Comparison of ENCODE assay signal across 19 cellular contexts in genomic region chr5:6261256-6261655, GRCh38.
DNase-seq lines count a peak whose midpoint lies in the region; ATAC-seq and TF ChIP-seq lines count a peak whose summit lies in the region.
"Had no signal": no experiment of that assay in that cellular context is flagged by ENCODE, and none has a peak within 500 bp of the region (broad histone marks: within the 10 kb centered on the region; RNA-seq: fewer than 3 reads in every experiment).

No MANE protein-coding gene starts in this region.

- intact Hi-C loops in breast epithelium (cut with DNase I; ENCODE audit: low total_unique reads), result no loop called here
- intact Hi-C loops in MCF 10A (cut with micrococcal nuclease), result no loop called here
- intact Hi-C loops in activated CD4-positive, alpha-beta memory T cell treated with anti-CD3 and anti-CD28 coated beads for 36 hours (cut with micrococcal nuclease), result loop anchor here (5.0 kb wide), 2 partner anchors 116 to 566 kb away; partner anchors contain the start of gene MED10
- intact Hi-C loops in prostate gland (cut with DNase I), result no loop called here

- H3K27ac ChIP-seq in breast epithelium, result peak overlapping the region; percentile 5 to 43
- peak overlapping the region; percentile 81 for H3K27ac ChIP-seq in epithelial cell of prostate
- peak overlapping the region; percentile 37 to 54 for H3K27ac ChIP-seq in prostate gland
- no peak overlapping the region for H3K27ac ChIP-seq in gastroesophageal sphincter

- TF ChIP-seq CTCF in breast epithelium (IDR thresholded peaks at IDR 0.05), result no peak
- no peak for TF ChIP-seq CTCF in MCF 10A (IDR thresholded peaks at IDR 0.05; ENCODE audit: unreplicated experiment)
- no peak for TF ChIP-seq CTCF in prostate gland (IDR thresholded peaks at IDR 0.05)
- no peak for TF ChIP-seq CTCF in gastroesophageal sphincter (IDR thresholded peaks at IDR 0.05)

- H3K4me3 Mint-ChIP-seq in MCF 10A (ENCODE audit: unreplicated experiment), result no peak overlapping the region
- no peak overlapping the region for H3K4me3 Mint-ChIP-seq in activated CD4-positive, alpha-beta memory T cell treated with anti-CD3 and anti-CD28 coated beads for 36 hours
- H3K4me3 Mint-ChIP-seq: CD8-positive, alpha-beta memory T cell had no signal

- no peak for ATAC-seq in gastroesophageal sphincter
- ATAC-seq in HG03095 (IDR thresholded peaks at IDR 0.05; ENCODE audit: unreplicated experiment), result no peak

- CTCF ChIA-PET in MCF 10A (lab: Yijun Ruan, JAX), result interaction anchor here (0.8 to 1.2 kb wide), 3 partner anchors 12 to 766 kb away, joined by 3 to 4 read pairs (median 3); no protein-coding TSS in a partner anchor
- CTCF ChIA-PET in activated CD4-positive, alpha-beta memory T cell treated with anti-CD3 and anti-CD28 coated beads for 36 hours (lab: Charles Lee), result no interaction called here

- H3K36me3 ChIP-seq in breast epithelium, result no peaks in the 10 kb centered on the region
- H3K36me3 ChIP-seq in prostate gland, result no peaks in the 10 kb centered on the region
- H3K36me3 ChIP-seq in gastroesophageal sphincter, result no peaks in the 10 kb centered on the region

- peak overlapping the region in 1 of 3 donors; percentile 3 for H3K4me3 ChIP-seq in breast epithelium
- no peak overlapping the region for H3K4me3 ChIP-seq in prostate gland
- no peak overlapping the region for H3K4me3 ChIP-seq in gastroesophageal sphincter

- TF ChIP-seq POLR2A in breast epithelium (IDR thresholded peaks at IDR 0.05) (no peak), prostate gland (IDR thresholded peaks at IDR 0.05) (no peak), gastroesophageal sphincter (IDR thresholded peaks at IDR 0.05) (no peak)

- no peaks in the 10 kb centered on the region for H3K27me3 ChIP-seq in breast epithelium
- H3K27me3 ChIP-seq in prostate gland (replicated peaks; ENCODE audit: insufficient read depth), result no peaks in the 10 kb centered on the region
- H3K27me3 ChIP-seq in gastroesophageal sphincter, result no peaks in the 10 kb centered on the region

- no peaks in the 10 kb centered on the region for H3K4me1 Mint-ChIP-seq in MCF 10A (ENCODE audit: insufficient read depth, unreplicated experiment)
- peaks cover 15% of the 10 kb centered on the region for H3K4me1 Mint-ChIP-seq in activated CD4-positive, alpha-beta memory T cell treated with anti-CD3 and anti-CD28 coated beads for 36 hours (ENCODE audit: low read depth)
- H3K4me1 Mint-ChIP-seq: CD8-positive, alpha-beta memory T cell had no signal

- H3K9me3 ChIP-seq in breast epithelium, result no peaks in the 10 kb centered on the region
- H3K9me3 ChIP-seq in prostate gland, result no peaks in the 10 kb centered on the region
- H3K9me3 ChIP-seq in gastroesophageal sphincter, result no peaks in the 10 kb centered on the region

- no peak for TF ChIP-seq EP300 in gastroesophageal sphincter (IDR thresholded peaks at IDR 0.05)

- peaks cover 39% of the 10 kb centered on the region for H3K27me3 Mint-ChIP-seq in MCF 10A (ENCODE audit: insufficient read depth, unreplicated experiment)
- peaks cover 2% of the 10 kb centered on the region for H3K27me3 Mint-ChIP-seq in activated CD4-positive, alpha-beta memory T cell treated with anti-CD3 and anti-CD28 coated beads for 36 hours

- POLR2A ChIA-PET in MCF 10A (lab: Yijun Ruan, JAX), result interaction anchor here (0.9 kb wide), 1 partner anchor 16 kb away, joined by 3 read pairs; no protein-coding TSS in a partner anchor
- POLR2A ChIA-PET in activated CD4-positive, alpha-beta memory T cell treated with anti-CD3 and anti-CD28 coated beads for 36 hours (lab: Charles Lee), result no interaction called here

- H3K4me1 ChIP-seq in breast epithelium (no peaks in the 10 kb centered on the region), prostate gland (replicated peaks) (no peaks in the 10 kb centered on the region), gastroesophageal sphincter (peaks cover 0 to 6% (median 0%) of the 10 kb centered on the region in 3 donors)

- no TSS peak for BruUV-seq in MCF 10A (replicated peaks; lab: Mats Ljungman, UMichigan)

- H3K9me3 Mint-ChIP-seq in MCF 10A (ENCODE audit: unreplicated experiment), result peaks cover 7% of the 10 kb centered on the region
- peaks cover 10% of the 10 kb centered on the region for H3K9me3 Mint-ChIP-seq in activated CD4-positive, alpha-beta memory T cell treated with anti-CD3 and anti-CD28 coated beads for 36 hours

- 39% methylated on average over 3 of the region's 3 CpGs for WGBS in prostate gland
- WGBS in gastroesophageal sphincter (ENCODE audit: low coverage in 1 of 2), 2 donors, result no CpG with 5 or more reads among the region's 3 CpGs

- H3K27ac Mint-ChIP-seq in MCF 10A (ENCODE audit: low read depth, unreplicated experiment), result no peak overlapping the region
- H3K27ac Mint-ChIP-seq in activated CD4-positive, alpha-beta memory T cell treated with anti-CD3 and anti-CD28 coated beads for 36 hours, result peak overlapping the region; percentile 36
- H3K27ac Mint-ChIP-seq: CD8-positive, alpha-beta memory T cell had no signal

- peaks cover 5% of the 10 kb centered on the region for H3K36me3 Mint-ChIP-seq in MCF 10A (ENCODE audit: insufficient read depth, unreplicated experiment)
- H3K36me3 Mint-ChIP-seq in activated CD4-positive, alpha-beta memory T cell treated with anti-CD3 and anti-CD28 coated beads for 36 hours, result peaks cover 1% of the 10 kb centered on the region
- H3K36me3 Mint-ChIP-seq: CD8-positive, alpha-beta memory T cell had no signal

- DNase-seq in breast epithelium (ENCODE audit: low spot score in 2 of 2), result peak in 1 of 2 donors; percentile 20
- DNase-seq in MCF 10A (ENCODE audit: unreplicated experiment), result no peak
- no peak for DNase-seq in activated CD4-positive, alpha-beta memory T cell treated with anti-CD3 and anti-CD28 coated beads for 36 hours
- peak; percentile 10 for DNase-seq in epithelial cell of prostate (ENCODE audit: low read depth, low spot score)
- peak; percentile 48 for DNase-seq in prostate gland (ENCODE audit: low spot score)
- no peak for DNase-seq in stimulated activated CD4-positive, alpha-beta T cell treated with anti-CD3 and anti-CD28 coated beads, Interleukin-4, amount 100 ng/mL, for 24 hours
- DNase-seq: ACHN; C1 segment of cervical spinal cord; CD8-positive, alpha-beta memory T cell; Kasumi-1; MM.1S; NCI-H1092 treated with DMSO at 0.1 percent for 48 hours; NCI-H146; NCI-H2081 treated with DMSO at 0.1 percent for 48 hours; NCI-H446 treated with DMSO at 0.1 percent for 48 hours; NK-92 treated with Interleukin-12 subunit alpha and Interleukin-12 subunit beta, amount 100 ng/mL, for 24 hours; SHP77 treated with DMSO at 0.1 percent for 48 hours had no signal

Comparison
In these comparisons a context has a peak if more than half of its experiments do, and no peak if none do; other contexts are left out.
1. DNase-seq: peak in epithelial cell of prostate (single experiment) and prostate gland (single experiment); none in MCF 10A (single experiment), activated CD4-positive, alpha-beta memory T cell treated with anti-CD3 and anti-CD28 coated beads for 36 hours (single experiment) and stimulated activated CD4-positive, alpha-beta T cell treated with anti-CD3 and anti-CD28 coated beads, Interleukin-4, amount 100 ng/mL, for 24 hours (single experiment).
2. H3K27ac ChIP-seq: peak in breast epithelium (2 of 2), epithelial cell of prostate (single experiment) and prostate gland (2 of 2); none in gastroesophageal sphincter (0 of 4).